ENCODE assay signal across 25 cellular contexts in genomic region chr15:91944334-91944733, GRCh38.
DNase-seq lines count a peak whose midpoint lies in the region; ATAC-seq and TF ChIP-seq lines count a peak whose summit lies in the region.
"Had no signal": no experiment of that assay in that cellular context is flagged by ENCODE, and none has a peak within 500 bp of the region (broad histone marks: within the 10 kb centered on the region; RNA-seq: fewer than 3 reads in every experiment).

No MANE protein-coding gene starts in this region.

- H3K36me3 ChIP-seq in esophagus squamous epithelium, result no peaks in the 10 kb centered on the region
- no peaks in the 10 kb centered on the region for H3K36me3 ChIP-seq in upper lobe of right lung
- no peaks in the 10 kb centered on the region for H3K36me3 ChIP-seq in colonic mucosa
- H3K36me3 ChIP-seq: cardiac muscle cell, gastroesophageal sphincter, prostate gland had no signal

- ATAC-seq in natural killer cell (no peak), upper lobe of right lung (no peak)
- no peak for ATAC-seq in natural killer cell treated with Interleukin-12 subunit alpha and Interleukin-12 subunit beta and Interleukin-15 and Interleukin-18, amount 100 ng/mL, for 72 hours
- ATAC-seq: esophagus mucosa, gastroesophageal sphincter, GM23338, Panc1 had no signal

- H3K27me3 ChIP-seq in esophagus squamous epithelium (no peaks in the 10 kb centered on the region), upper lobe of right lung (no peaks in the 10 kb centered on the region), colonic mucosa (no peaks in the 10 kb centered on the region)
- H3K27me3 ChIP-seq: cardiac muscle cell, gastroesophageal sphincter had no signal

- H3K9me3 ChIP-seq in esophagus squamous epithelium (no peaks in the 10 kb centered on the region), upper lobe of right lung (no peaks in the 10 kb centered on the region), colonic mucosa (no peaks in the 10 kb centered on the region)
- H3K9me3 ChIP-seq: gastroesophageal sphincter, prostate gland had no signal

- H3K27ac ChIP-seq in esophagus squamous epithelium, result peak overlapping the region; percentile 80 to 89 (median 86)
- peak overlapping the region; percentile 87 for H3K27ac ChIP-seq in upper lobe of right lung
- no peak overlapping the region for H3K27ac ChIP-seq in colonic mucosa
- H3K27ac ChIP-seq: C4-2B, cardiac muscle cell, prostate gland had no signal

- TF ChIP-seq CTCF in natural killer cell (IDR thresholded peaks at IDR 0.05), result no peak
- TF ChIP-seq CTCF in esophagus squamous epithelium (IDR thresholded peaks at IDR 0.05), result no peak
- no peak for TF ChIP-seq CTCF in nephron progenitor cell (IDR thresholded peaks at IDR 0.05)
- TF ChIP-seq CTCF in upper lobe of right lung (IDR thresholded peaks at IDR 0.05), result no peak
- no peak for TF ChIP-seq CTCF in colonic mucosa (IDR thresholded peaks at IDR 0.05)

- DNase-seq in natural killer cell, result no peak
- no peak for DNase-seq in natural killer cell treated with Interleukin-12 subunit alpha and Interleukin-12 subunit beta and Interleukin-15 and Interleukin-18, amount 100 ng/mL, for 72 hours (ENCODE audit: low spot score)
- DNase-seq in esophagus squamous epithelium (lab: John Stamatoyannopoulos, UW), result no peak
- DNase-seq in nephron progenitor cell, result no peak
- DNase-seq in upper lobe of right lung, result no peak
- DNase-seq in activated gamma-delta T cell (lab: John Stamatoyannopoulos, UW), result no peak
- no peak for DNase-seq in GF-D8 (lab: John Stamatoyannopoulos, UW)
- no peak for DNase-seq in colonic mucosa
- DNase-seq: activated B cell treated with CpG ODN at 0.5 μM for 24 hours; activated CD4-positive, alpha-beta T cell treated with anti-CD3 and anti-CD28 coated beads, Interleukin-2, amount 50 U/mL, for 48 hours; amniotic stem cell; DMS153; GDM1; IMR-90; kidney glomerular epithelial cell; NCI-H1436 had no signal

- no peaks in the 10 kb centered on the region for H3K36me3 Mint-ChIP-seq in natural killer cell
- H3K36me3 Mint-ChIP-seq in natural killer cell treated with Interleukin-12 subunit alpha and Interleukin-12 subunit beta and Interleukin-15 and Interleukin-18, amount 100 ng/mL, for 72 hours, result no peaks in the 10 kb centered on the region
- H3K36me3 Mint-ChIP-seq in nephron progenitor cell (ENCODE audit: low read depth), result no peaks in the 10 kb centered on the region
- H3K36me3 Mint-ChIP-seq: mesothelial cell of epicardium had no signal

- H3K27me3 Mint-ChIP-seq in natural killer cell (ENCODE audit: low read depth in 2 of 2) (no peaks in the 10 kb centered on the region), nephron progenitor cell (ENCODE audit: low read depth, poor library complexity) (peaks cover 49% of the 10 kb centered on the region)
- H3K27me3 Mint-ChIP-seq in natural killer cell treated with Interleukin-12 subunit alpha and Interleukin-12 subunit beta and Interleukin-15 and Interleukin-18, amount 100 ng/mL, for 72 hours, result no peaks in the 10 kb centered on the region

- intact Hi-C loops in natural killer cell (cut with micrococcal nuclease), result loop anchor here (5.0 kb wide), 2 partner anchors 48 to 87 kb away; no protein-coding TSS in a partner anchor
- intact Hi-C loops in esophagus squamous epithelium (cut with DNase I), result no loop called here
- intact Hi-C loops in upper lobe of right lung (cut with DNase I), result no loop called here
- intact Hi-C loops in colonic mucosa (cut with DNase I), result no loop called here

- H3K4me1 Mint-ChIP-seq in natural killer cell (peaks cover 82 to 89% of the 10 kb centered on the region in 2 donors), nephron progenitor cell (peaks cover 100% of the 10 kb centered on the region)
- H3K4me1 Mint-ChIP-seq in natural killer cell treated with Interleukin-12 subunit alpha and Interleukin-12 subunit beta and Interleukin-15 and Interleukin-18, amount 100 ng/mL, for 72 hours (ENCODE audit: low read depth in 2 of 2), result peaks cover 58 to 63% of the 10 kb centered on the region in 2 donors
- H3K4me1 Mint-ChIP-seq: activated B cell treated with CpG ODN at 0.5 μM for 24 hours had no signal

- WGBS in esophagus squamous epithelium, 2 donors, result 52 to 55% methylated on average over 4 to 6 of the region's 7 CpGs

- H3K9me3 Mint-ChIP-seq in natural killer cell, result no peaks in the 10 kb centered on the region
- H3K9me3 Mint-ChIP-seq in natural killer cell treated with Interleukin-12 subunit alpha and Interleukin-12 subunit beta and Interleukin-15 and Interleukin-18, amount 100 ng/mL, for 72 hours, result no peaks in the 10 kb centered on the region
- H3K9me3 Mint-ChIP-seq in nephron progenitor cell, result no peaks in the 10 kb centered on the region
- H3K9me3 Mint-ChIP-seq: activated B cell treated with CpG ODN at 0.5 μM for 24 hours, mesothelial cell of epicardium, neural crest cell had no signal

- H3K27ac Mint-ChIP-seq in natural killer cell (peak overlapping the region; percentile 75 to 89), nephron progenitor cell (no peak overlapping the region)
- H3K27ac Mint-ChIP-seq in natural killer cell treated with Interleukin-12 subunit alpha and Interleukin-12 subunit beta and Interleukin-15 and Interleukin-18, amount 100 ng/mL, for 72 hours, result peak overlapping the region in 1 of 2 donors; percentile 85
- H3K27ac Mint-ChIP-seq: activated B cell treated with CpG ODN at 0.5 μM for 24 hours, GM23338, mesothelial cell of epicardium had no signal

- H3K9ac ChIP-seq in colonic mucosa (ENCODE audit: low read depth in 2 of 2, low read length in 2 of 2), result no peak overlapping the region

- peaks cover 73 to 99% (median 83%) of the 10 kb centered on the region in 3 donors for H3K4me1 ChIP-seq in esophagus squamous epithelium
- H3K4me1 ChIP-seq in upper lobe of right lung, result peaks cover 91% of the 10 kb centered on the region
- peaks cover 30% of the 10 kb centered on the region for H3K4me1 ChIP-seq in colonic mucosa

- no peak for TF ChIP-seq POLR2A in esophagus squamous epithelium (IDR thresholded peaks at IDR 0.05)

- H3K4me3 ChIP-seq in esophagus squamous epithelium, result no peak overlapping the region
- no peak overlapping the region for H3K4me3 ChIP-seq in upper lobe of right lung
- no peak overlapping the region for H3K4me3 ChIP-seq in colonic mucosa
- H3K4me3 ChIP-seq: cardiac muscle cell, gastroesophageal sphincter, GM23338, prostate gland had no signal

- no peak overlapping the region for H3K4me3 Mint-ChIP-seq in natural killer cell
- H3K4me3 Mint-ChIP-seq in natural killer cell treated with Interleukin-12 subunit alpha and Interleukin-12 subunit beta and Interleukin-15 and Interleukin-18, amount 100 ng/mL, for 72 hours, result no peak overlapping the region
- H3K4me3 Mint-ChIP-seq in nephron progenitor cell, result peak overlapping the region; percentile 35
- H3K4me3 Mint-ChIP-seq: activated B cell treated with CpG ODN at 0.5 μM for 24 hours, GM23338, mesothelial cell of epicardium, neural crest cell had no signal
